ENCODE assay signal across 1 cellular context in the genomic region with DNA sequence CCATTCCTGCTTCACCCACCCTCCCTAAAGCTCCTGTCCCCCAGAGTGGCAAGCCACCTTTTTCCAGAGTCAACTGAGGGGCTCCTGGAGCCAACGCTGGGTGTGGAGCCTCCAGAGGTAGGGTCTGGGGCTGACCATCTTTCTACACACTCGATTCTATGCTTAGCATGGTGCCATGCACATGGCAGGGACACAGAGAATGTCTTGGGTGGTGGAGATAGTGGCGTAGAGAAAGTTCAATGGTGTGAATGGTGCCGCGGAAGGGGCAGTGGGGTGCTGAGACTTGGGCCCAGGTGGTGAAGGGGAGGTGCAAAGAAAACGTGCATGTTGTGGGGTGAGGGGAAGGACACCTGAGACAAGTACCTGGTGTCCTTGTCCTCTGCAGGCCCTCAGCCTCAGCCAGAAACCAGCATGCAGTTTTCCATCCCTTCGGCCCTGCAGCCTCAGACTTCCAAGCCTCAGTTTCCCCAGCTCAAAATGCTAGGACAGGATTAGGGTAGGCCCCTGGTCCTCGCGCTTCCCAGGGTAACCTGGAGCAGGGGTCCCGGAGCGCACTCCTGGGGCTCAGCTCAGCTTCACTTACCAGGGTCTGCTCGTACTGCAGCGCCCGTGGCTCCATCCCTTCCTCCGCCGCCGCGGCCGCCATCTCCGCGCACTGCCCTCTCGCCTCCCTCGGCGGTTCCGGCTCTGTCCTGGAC.
TF ChIP-seq lines count a peak whose summit lies in the region.

No MANE protein-coding gene starts in this region.

TF ChIP-seq in HepG2, 621 proteins besides CTCF, POLR2A, EP300 and RAD21 (continued from another document and continues in another):
- TF ChIP-seq ZNF574 (CRISPR knock-in tag; IDR thresholded peaks at IDR 0.05) (no peak), MED13 (CRISPR knock-in tag; IDR thresholded peaks at IDR 0.05) (peak; percentile 25; the same call in 1 of the 2 replicates), DNMT1 (CRISPR knock-in tag; IDR thresholded peaks at IDR 0.05) (0 out of 2 replicates have a peak, but pooled peaks have one; percentile 28), SRY (CRISPR knock-in tag; IDR thresholded peaks at IDR 0.05) (0 out of 2 replicates have a peak, but pooled peaks have one; percentile 55), ZNF768 (CRISPR knock-in tag; IDR thresholded peaks at IDR 0.05) (peak; percentile 40; the same call in 1 of the 2 replicates), ZNF547 (CRISPR knock-in tag; IDR thresholded peaks at IDR 0.05) (peak; percentile 31; the same call in 1 of the 2 replicates), PREB (CRISPR knock-in tag; IDR thresholded peaks at IDR 0.05) (no peak), ZNF569 (CRISPR knock-in tag; IDR thresholded peaks at IDR 0.05; ENCODE audit: borderline replicate concordance) (0 out of 2 replicates have a peak, but pooled peaks have one; percentile 27), RXRB (CRISPR knock-in tag; IDR thresholded peaks at IDR 0.05; ENCODE audit: borderline replicate concordance) (no peak), NR1H2 (CRISPR knock-in tag; IDR thresholded peaks at IDR 0.05; ENCODE audit: borderline replicate concordance, low read depth) (0 out of 2 replicates have a peak, but pooled peaks have one; percentile 13), ZSCAN25 (CRISPR knock-in tag; IDR thresholded peaks at IDR 0.05) (0 out of 2 replicates have a peak, but pooled peaks have one; percentile 17), CC2D1A (CRISPR knock-in tag; IDR thresholded peaks at IDR 0.05) (no peak), AKAP8 (CRISPR knock-in tag; IDR thresholded peaks at IDR 0.05) (peak; percentile 26; the same call in 1 of the 2 replicates), TP53 (CRISPR knock-in tag; conservative IDR thresholded peaks at IDR 0.05) (no peak), SMAD9 (CRISPR knock-in tag; IDR thresholded peaks at IDR 0.05) (no peak), KLF15 (CRISPR knock-in tag; IDR thresholded peaks at IDR 0.05; ENCODE audit: borderline replicate concordance) (0 out of 2 replicates have a peak, but pooled peaks have one; percentile 34)
- TF ChIP-seq, protein P1, sequence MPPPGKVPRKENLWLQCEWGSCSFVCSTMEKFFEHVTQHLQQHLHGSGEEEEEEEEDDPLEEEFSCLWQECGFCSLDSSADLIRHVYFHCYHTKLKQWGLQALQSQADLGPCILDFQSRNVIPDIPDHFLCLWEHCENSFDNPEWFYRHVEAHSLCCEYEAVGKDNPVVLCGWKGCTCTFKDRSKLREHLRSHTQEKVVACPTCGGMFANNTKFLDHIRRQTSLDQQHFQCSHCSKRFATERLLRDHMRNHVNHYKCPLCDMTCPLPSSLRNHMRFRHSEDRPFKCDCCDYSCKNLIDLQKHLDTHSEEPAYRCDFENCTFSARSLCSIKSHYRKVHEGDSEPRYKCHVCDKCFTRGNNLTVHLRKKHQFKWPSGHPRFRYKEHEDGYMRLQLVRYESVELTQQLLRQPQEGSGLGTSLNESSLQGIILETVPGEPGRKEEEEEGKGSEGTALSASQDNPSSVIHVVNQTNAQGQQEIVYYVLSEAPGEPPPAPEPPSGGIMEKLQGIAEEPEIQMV (CRISPR knock-in tag; IDR thresholded peaks at IDR 0.05; ENCODE audit: low read depth): 0 out of 2 replicates have a peak, but pooled peaks have one; percentile 20
- TF ChIP-seq, protein P2, sequence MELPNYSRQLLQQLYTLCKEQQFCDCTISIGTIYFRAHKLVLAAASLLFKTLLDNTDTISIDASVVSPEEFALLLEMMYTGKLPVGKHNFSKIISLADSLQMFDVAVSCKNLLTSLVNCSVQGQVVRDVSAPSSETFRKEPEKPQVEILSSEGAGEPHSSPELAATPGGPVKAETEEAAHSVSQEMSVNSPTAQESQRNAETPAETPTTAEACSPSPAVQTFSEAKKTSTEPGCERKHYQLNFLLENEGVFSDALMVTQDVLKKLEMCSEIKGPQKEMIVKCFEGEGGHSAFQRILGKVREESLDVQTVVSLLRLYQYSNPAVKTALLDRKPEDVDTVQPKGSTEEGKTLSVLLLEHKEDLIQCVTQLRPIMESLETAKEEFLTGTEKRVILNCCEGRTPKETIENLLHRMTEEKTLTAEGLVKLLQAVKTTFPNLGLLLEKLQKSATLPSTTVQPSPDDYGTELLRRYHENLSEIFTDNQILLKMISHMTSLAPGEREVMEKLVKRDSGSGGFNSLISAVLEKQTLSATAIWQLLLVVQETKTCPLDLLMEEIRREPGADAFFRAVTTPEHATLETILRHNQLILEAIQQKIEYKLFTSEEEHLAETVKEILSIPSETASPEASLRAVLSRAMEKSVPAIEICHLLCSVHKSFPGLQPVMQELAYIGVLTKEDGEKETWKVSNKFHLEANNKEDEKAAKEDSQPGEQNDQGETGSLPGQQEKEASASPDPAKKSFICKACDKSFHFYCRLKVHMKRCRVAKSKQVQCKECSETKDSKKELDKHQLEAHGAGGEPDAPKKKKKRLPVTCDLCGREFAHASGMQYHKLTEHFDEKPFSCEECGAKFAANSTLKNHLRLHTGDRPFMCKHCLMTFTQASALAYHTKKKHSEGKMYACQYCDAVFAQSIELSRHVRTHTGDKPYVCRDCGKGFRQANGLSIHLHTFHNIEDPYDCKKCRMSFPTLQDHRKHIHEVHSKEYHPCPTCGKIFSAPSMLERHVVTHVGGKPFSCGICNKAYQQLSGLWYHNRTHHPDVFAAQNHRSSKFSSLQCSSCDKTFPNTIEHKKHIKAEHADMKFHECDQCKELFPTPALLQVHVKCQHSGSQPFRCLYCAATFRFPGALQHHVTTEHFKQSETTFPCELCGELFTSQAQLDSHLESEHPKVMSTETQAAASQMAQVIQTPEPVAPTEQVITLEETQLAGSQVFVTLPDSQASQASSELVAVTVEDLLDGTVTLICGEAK (IDR thresholded peaks at IDR 0.05): no peak
- TF ChIP-seq, protein P2 (CRISPR knock-in tag; IDR thresholded peaks at IDR 0.05): peak; percentile 45; the same call in 1 of the 2 replicates
- TF ChIP-seq, protein P3, sequence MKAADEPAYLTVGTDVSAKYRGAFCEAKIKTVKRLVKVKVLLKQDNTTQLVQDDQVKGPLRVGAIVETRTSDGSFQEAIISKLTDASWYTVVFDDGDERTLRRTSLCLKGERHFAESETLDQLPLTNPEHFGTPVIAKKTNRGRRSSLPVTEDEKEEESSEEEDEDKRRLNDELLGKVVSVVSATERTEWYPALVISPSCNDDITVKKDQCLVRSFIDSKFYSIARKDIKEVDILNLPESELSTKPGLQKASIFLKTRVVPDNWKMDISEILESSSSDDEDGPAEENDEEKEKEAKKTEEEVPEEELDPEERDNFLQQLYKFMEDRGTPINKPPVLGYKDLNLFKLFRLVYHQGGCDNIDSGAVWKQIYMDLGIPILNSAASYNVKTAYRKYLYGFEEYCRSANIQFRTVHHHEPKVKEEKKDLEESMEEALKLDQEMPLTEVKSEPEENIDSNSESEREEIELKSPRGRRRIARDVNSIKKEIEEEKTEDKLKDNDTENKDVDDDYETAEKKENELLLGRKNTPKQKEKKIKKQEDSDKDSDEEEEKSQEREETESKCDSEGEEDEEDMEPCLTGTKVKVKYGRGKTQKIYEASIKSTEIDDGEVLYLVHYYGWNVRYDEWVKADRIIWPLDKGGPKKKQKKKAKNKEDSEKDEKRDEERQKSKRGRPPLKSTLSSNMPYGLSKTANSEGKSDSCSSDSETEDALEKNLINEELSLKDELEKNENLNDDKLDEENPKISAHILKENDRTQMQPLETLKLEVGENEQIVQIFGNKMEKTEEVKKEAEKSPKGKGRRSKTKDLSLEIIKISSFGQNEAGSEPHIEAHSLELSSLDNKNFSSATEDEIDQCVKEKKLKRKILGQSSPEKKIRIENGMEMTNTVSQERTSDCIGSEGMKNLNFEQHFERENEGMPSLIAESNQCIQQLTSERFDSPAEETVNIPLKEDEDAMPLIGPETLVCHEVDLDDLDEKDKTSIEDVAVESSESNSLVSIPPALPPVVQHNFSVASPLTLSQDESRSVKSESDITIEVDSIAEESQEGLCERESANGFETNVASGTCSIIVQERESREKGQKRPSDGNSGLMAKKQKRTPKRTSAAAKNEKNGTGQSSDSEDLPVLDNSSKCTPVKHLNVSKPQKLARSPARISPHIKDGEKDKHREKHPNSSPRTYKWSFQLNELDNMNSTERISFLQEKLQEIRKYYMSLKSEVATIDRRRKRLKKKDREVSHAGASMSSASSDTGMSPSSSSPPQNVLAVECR (CRISPR knock-in tag; IDR thresholded peaks at IDR 0.05; ENCODE audit: borderline replicate concordance): peak; percentile 25; the same call in 1 of the 2 replicates
- TF ChIP-seq, protein P4, sequence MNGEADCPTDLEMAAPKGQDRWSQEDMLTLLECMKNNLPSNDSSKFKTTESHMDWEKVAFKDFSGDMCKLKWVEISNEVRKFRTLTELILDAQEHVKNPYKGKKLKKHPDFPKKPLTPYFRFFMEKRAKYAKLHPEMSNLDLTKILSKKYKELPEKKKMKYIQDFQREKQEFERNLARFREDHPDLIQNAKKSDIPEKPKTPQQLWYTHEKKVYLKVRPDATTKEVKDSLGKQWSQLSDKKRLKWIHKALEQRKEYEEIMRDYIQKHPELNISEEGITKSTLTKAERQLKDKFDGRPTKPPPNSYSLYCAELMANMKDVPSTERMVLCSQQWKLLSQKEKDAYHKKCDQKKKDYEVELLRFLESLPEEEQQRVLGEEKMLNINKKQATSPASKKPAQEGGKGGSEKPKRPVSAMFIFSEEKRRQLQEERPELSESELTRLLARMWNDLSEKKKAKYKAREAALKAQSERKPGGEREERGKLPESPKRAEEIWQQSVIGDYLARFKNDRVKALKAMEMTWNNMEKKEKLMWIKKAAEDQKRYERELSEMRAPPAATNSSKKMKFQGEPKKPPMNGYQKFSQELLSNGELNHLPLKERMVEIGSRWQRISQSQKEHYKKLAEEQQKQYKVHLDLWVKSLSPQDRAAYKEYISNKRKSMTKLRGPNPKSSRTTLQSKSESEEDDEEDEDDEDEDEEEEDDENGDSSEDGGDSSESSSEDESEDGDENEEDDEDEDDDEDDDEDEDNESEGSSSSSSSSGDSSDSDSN (CRISPR knock-in tag; IDR thresholded peaks at IDR 0.05): 0 out of 2 replicates have a peak, but pooled peaks have one; percentile 58
- TF ChIP-seq, protein P5, sequence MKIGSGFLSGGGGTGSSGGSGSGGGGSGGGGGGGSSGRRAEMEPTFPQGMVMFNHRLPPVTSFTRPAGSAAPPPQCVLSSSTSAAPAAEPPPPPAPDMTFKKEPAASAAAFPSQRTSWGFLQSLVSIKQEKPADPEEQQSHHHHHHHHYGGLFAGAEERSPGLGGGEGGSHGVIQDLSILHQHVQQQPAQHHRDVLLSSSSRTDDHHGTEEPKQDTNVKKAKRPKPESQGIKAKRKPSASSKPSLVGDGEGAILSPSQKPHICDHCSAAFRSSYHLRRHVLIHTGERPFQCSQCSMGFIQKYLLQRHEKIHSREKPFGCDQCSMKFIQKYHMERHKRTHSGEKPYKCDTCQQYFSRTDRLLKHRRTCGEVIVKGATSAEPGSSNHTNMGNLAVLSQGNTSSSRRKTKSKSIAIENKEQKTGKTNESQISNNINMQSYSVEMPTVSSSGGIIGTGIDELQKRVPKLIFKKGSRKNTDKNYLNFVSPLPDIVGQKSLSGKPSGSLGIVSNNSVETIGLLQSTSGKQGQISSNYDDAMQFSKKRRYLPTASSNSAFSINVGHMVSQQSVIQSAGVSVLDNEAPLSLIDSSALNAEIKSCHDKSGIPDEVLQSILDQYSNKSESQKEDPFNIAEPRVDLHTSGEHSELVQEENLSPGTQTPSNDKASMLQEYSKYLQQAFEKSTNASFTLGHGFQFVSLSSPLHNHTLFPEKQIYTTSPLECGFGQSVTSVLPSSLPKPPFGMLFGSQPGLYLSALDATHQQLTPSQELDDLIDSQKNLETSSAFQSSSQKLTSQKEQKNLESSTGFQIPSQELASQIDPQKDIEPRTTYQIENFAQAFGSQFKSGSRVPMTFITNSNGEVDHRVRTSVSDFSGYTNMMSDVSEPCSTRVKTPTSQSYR (CRISPR knock-in tag; IDR thresholded peaks at IDR 0.05; ENCODE audit: borderline replicate concordance): no peak
